Comparison of ENCODE assay signal across 1 cellular context in genomic region chr5:1765141-1765879, GRCh38.
TF ChIP-seq lines count a peak whose summit lies in the region.

No MANE protein-coding gene starts in this region.

TF ChIP-seq in HepG2, 621 proteins besides CTCF, POLR2A, EP300 and RAD21:
- TF ChIP-seq IRF9 (CRISPR knock-in tag; IDR thresholded peaks at IDR 0.05; ENCODE audit: borderline replicate concordance) (no peak), FOXM1 (CRISPR knock-in tag; IDR thresholded peaks at IDR 0.05) (no peak), MAF1 (CRISPR knock-in tag; IDR thresholded peaks at IDR 0.05; ENCODE audit: borderline replicate concordance) (no peak), ATF5 (CRISPR knock-in tag; IDR thresholded peaks at IDR 0.05; ENCODE audit: low read depth) (no peak), RARA (CRISPR knock-in tag; IDR thresholded peaks at IDR 0.05) (no peak), HIC2 (CRISPR knock-in tag; IDR thresholded peaks at IDR 0.05; ENCODE audit: low read depth) (no peak), ARNT2 (CRISPR knock-in tag; IDR thresholded peaks at IDR 0.05; ENCODE audit: low read depth) (no peak), ZNF160 (CRISPR knock-in tag; IDR thresholded peaks at IDR 0.05) (no peak), KAT2B (IDR thresholded peaks at IDR 0.05; ENCODE audit: borderline replicate concordance, low read depth, low read length) (no peak), ARNTL (CRISPR knock-in tag; IDR thresholded peaks at IDR 0.05) (no peak), ZNF350 (CRISPR knock-in tag; IDR thresholded peaks at IDR 0.05; ENCODE audit: borderline replicate concordance, low read depth) (no peak), SMARCC2 (IDR thresholded peaks at IDR 0.05) (no peak), ZNF816 (CRISPR knock-in tag; IDR thresholded peaks at IDR 0.05; ENCODE audit: borderline replicate concordance) (no peak), NFE2L1 (CRISPR knock-in tag; IDR thresholded peaks at IDR 0.05; ENCODE audit: borderline replicate concordance) (no peak), ZBTB38 (CRISPR knock-in tag; IDR thresholded peaks at IDR 0.05) (no peak), ZZZ3 (CRISPR knock-in tag; IDR thresholded peaks at IDR 0.05; ENCODE audit: borderline replicate concordance) (no peak), IRF2 (CRISPR knock-in tag; IDR thresholded peaks at IDR 0.05) (no peak), ARID5B (CRISPR knock-in tag; IDR thresholded peaks at IDR 0.05) (no peak), STAG1 (CRISPR knock-in tag; IDR thresholded peaks at IDR 0.05) (no peak)
